Comparison of ENCODE assay signal across 12 cellular contexts in genomic region chr18:421236-422155, GRCh38.
A peak's percentile ranks its signal among the peaks of the same experiment; 100 is the strongest.
DNase-seq lines count a peak whose midpoint lies in the region; TF ChIP-seq lines count a peak whose summit lies in the region.
"Had no signal": no experiment of that assay in that cellular context is flagged by ENCODE, and none has a peak within 500 bp of the region (broad histone marks: within the 10 kb centered on the region; RNA-seq: fewer than 3 reads in every experiment).

No MANE protein-coding gene starts in this region.

- H3K27ac ChIP-seq in esophagus muscularis mucosa (replicated peaks in 1 of 4), result peak overlapping the region in 3 of 4 donors; percentile 26 to 57 (median 31)
- H3K27ac ChIP-seq in osteoblast (ENCODE audit: low read depth, low read length), result peak overlapping the region; percentile 71

- intact Hi-C loops in esophagus muscularis mucosa (cut with DNase I), result no loop called here

- H3K4me1 Mint-ChIP-seq in glutamatergic neuron (ENCODE audit: low read depth, unreplicated experiment), result no peaks in the 10 kb centered on the region
- H3K4me1 Mint-ChIP-seq: activated CD4-positive, alpha-beta T cell treated with anti-CD3 and anti-CD28 coated beads for 36 hours had no signal

- H3K27me3 ChIP-seq in MG63 (no peaks in the 10 kb centered on the region), esophagus muscularis mucosa (no peaks in the 10 kb centered on the region), osteoblast (ENCODE audit: insufficient read depth, low read length) (no peaks in the 10 kb centered on the region)

- no peak overlapping the region for H3K4me3 Mint-ChIP-seq in glutamatergic neuron (ENCODE audit: unreplicated experiment)
- H3K4me3 Mint-ChIP-seq: activated CD4-positive, alpha-beta T cell treated with anti-CD3 and anti-CD28 coated beads for 36 hours had no signal

- TF ChIP-seq POLR2A in esophagus muscularis mucosa (IDR thresholded peaks at IDR 0.05; ENCODE audit: low read depth), result no peak

- H3K9me3 Mint-ChIP-seq in glutamatergic neuron (ENCODE audit: unreplicated experiment), result no peaks in the 10 kb centered on the region

- H3K4me3 ChIP-seq in MG63 (no peak overlapping the region), esophagus muscularis mucosa (no peak overlapping the region), osteoblast (ENCODE audit: insufficient read depth, low read length) (peak overlapping the region; percentile 12)

- H3K36me3 Mint-ChIP-seq in glutamatergic neuron (ENCODE audit: unreplicated experiment), result no peaks in the 10 kb centered on the region
- H3K36me3 Mint-ChIP-seq: brain had no signal

- H3K9me3 ChIP-seq in MG63 (no peaks in the 10 kb centered on the region), esophagus muscularis mucosa (no peaks in the 10 kb centered on the region), osteoblast (ENCODE audit: low read depth, low read length) (no peaks in the 10 kb centered on the region)

- 29% methylated on average over 6 of the region's 6 CpGs for WGBS in esophagus muscularis mucosa

- H4K20me1 ChIP-seq in osteoblast (ENCODE audit: insufficient read depth, low read length), result no peaks in the 10 kb centered on the region

- TF ChIP-seq CTCF in esophagus muscularis mucosa (IDR thresholded peaks at IDR 0.05) (no peak), osteoblast (IDR thresholded peaks at IDR 0.05; ENCODE audit: extremely low read depth, low read depth, low read length) (no peak), glutamatergic neuron (IDR thresholded peaks at IDR 0.05; ENCODE audit: partially characterized antibody, unreplicated experiment) (no peak), GM13976 (IDR thresholded peaks at IDR 0.05; ENCODE audit: borderline replicate concordance, control extremely low read depth, extremely low read depth, insufficient read depth, missing control alignments) (no peak)

- H3K36me3 ChIP-seq in MG63 (no peaks in the 10 kb centered on the region), esophagus muscularis mucosa (no peaks in the 10 kb centered on the region), osteoblast (ENCODE audit: insufficient read depth, low read length) (no peaks in the 10 kb centered on the region)

- DNase-seq in DMS 273 (lab: John Stamatoyannopoulos, UW; ENCODE audit: unreplicated experiment), result peak; percentile 17
- DNase-seq in MG63, result peak; percentile 28
- DNase-seq in esophagus muscularis mucosa (ENCODE audit: extremely low spot score), result no peak
- DNase-seq in osteoblast (ENCODE audit: insufficient read length, low spot score, missing footprints), result peak; percentile 44
- no peak for DNase-seq in Kasumi-1 (lab: John Stamatoyannopoulos, UW)
- DNase-seq in activated CD4-positive, alpha-beta T cell treated with anti-CD3 and anti-CD28 coated beads, Interleukin-2, amount 50 U/mL, for 48 hours, result no peak
- no peak for DNase-seq in glutamatergic neuron
- DNase-seq in GM13976 (ENCODE audit: low spot score), result no peak
- DNase-seq: activated CD4-positive, alpha-beta T cell treated with anti-CD3 and anti-CD28 coated beads for 36 hours; GOT3; NCI-H1436 treated with DMSO at 0.1 percent for 48 hours had no signal

- H3K79me2 ChIP-seq in osteoblast (ENCODE audit: insufficient read depth, low read length), result no peaks in the 10 kb centered on the region

- TF ChIP-seq EP300 in esophagus muscularis mucosa (IDR thresholded peaks at IDR 0.05), result no peak

- peaks cover 7 to 45% (median 44%) of the 10 kb centered on the region in 4 donors for H3K4me1 ChIP-seq in esophagus muscularis mucosa
- peaks cover 58% of the 10 kb centered on the region for H3K4me1 ChIP-seq in osteoblast (ENCODE audit: insufficient read depth, low read length)

- no peaks in the 10 kb centered on the region for H3K27me3 Mint-ChIP-seq in glutamatergic neuron (ENCODE audit: unreplicated experiment)

- H3K4me2 ChIP-seq in osteoblast (ENCODE audit: insufficient read depth, low read length), result peak overlapping the region; percentile 62

- no peak overlapping the region for H3K27ac Mint-ChIP-seq in glutamatergic neuron (ENCODE audit: unreplicated experiment)
- H3K27ac Mint-ChIP-seq: activated CD4-positive, alpha-beta T cell treated with anti-CD3 and anti-CD28 coated beads for 36 hours had no signal

- in situ Hi-C loops in GM13976 (cut with MboI; ENCODE audit: low sequenced_read_pairs, unreplicated experiment), result no loop called here

- peak overlapping the region; percentile 25 for H2AFZ ChIP-seq in osteoblast (ENCODE audit: low read length)

Comparison
In these comparisons a context has a peak if more than half of its experiments do, and no peak if none do; other contexts are left out.
1. DNase-seq: peak in DMS 273 (single experiment), MG63 (single experiment) and osteoblast (single experiment); none in esophagus muscularis mucosa (single experiment), Kasumi-1 (0 of 2), activated CD4-positive, alpha-beta T cell treated with anti-CD3 and anti-CD28 coated beads, Interleukin-2, amount 50 U/mL, for 48 hours (0 of 2), glutamatergic neuron (single experiment) and GM13976 (single experiment).